27 cellular contexts compared by ENCODE assay signal in genomic region chr4:133347409-133347808, GRCh38.
"Had no signal": no experiment of that assay in that cellular context is flagged by ENCODE, and none has a peak within 500 bp of the region (broad histone marks: within the 10 kb centered on the region; RNA-seq: fewer than 3 reads in every experiment).

No MANE protein-coding gene starts in this region.

- H3K4me1 ChIP-seq: breast epithelium, colonic mucosa, Peyer's patch, SJCRH30 had no signal

- H3K36me3 ChIP-seq: breast epithelium, colonic mucosa, Peyer's patch, SJCRH30 had no signal

- H3K4me3 ChIP-seq: breast epithelium, colonic mucosa, Peyer's patch, SJCRH30 had no signal

- H3K9me2 ChIP-seq: SK-N-SH had no signal

- H3K27ac ChIP-seq: breast epithelium, colonic mucosa, Peyer's patch, RWPE1, SJCRH30, VCaP had no signal

- DNase-seq: activated CD4-positive, alpha-beta memory T cell treated with anti-CD3 and anti-CD28 coated beads, Interleukin-2, amount 10 ng/mL, durations not matched to agents 7 days and 5 days; activated CD4-positive, alpha-beta T cell treated with anti-CD3 and anti-CD28 coated beads, Interleukin-2, amount 50 U/mL, for 1 hour; activated CD4-positive, CD25-positive, alpha-beta regulatory T cell; activated gamma-delta T cell treated with Interleukin-2 at 50 U/mL for 16 hours; activated naive CD4-positive, alpha-beta T cell treated with anti-CD3 and anti-CD28 coated beads, Interleukin-2, amount 10 ng/mL, durations not matched to agents 7 days and 5 days; activated naive CD8-positive, alpha-beta T cell treated with anti-CD3 and anti-CD28 coated beads for 36 hours; activated T-cell treated with anti-CD3 and anti-CD28 coated beads for 4 hours; activated T-cell treated with anti-CD3 and anti-CD28 coated beads, Interleukin-2, amount 50 U/mL, for 72 hours; anterior cingulate cortex; caudate nucleus; colonic mucosa; MV-4-11; NCI-H1092 treated with DMSO at 0.1 percent for 48 hours; NCI-H1417 treated with DMSO at 0.1 percent for 48 hours; NCI-H1694; NCI-H2029; NCI-H446; NCI-H524 treated with DMSO at 0.1 percent for 48 hours; NCI-H748 treated with DMSO at 0.1 percent for 48 hours; Peyer's patch; Right ventricle myocardium superior; SK-N-SH; SW 1271 had no signal

- H3K4me2 ChIP-seq: SK-N-SH had no signal

- H3K9me3 ChIP-seq: breast epithelium, colonic mucosa, Peyer's patch, SJCRH30, SK-N-SH had no signal

- H3K27me3 ChIP-seq: breast epithelium, colonic mucosa, Peyer's patch, SJCRH30 had no signal

- H3K9ac ChIP-seq: SK-N-SH had no signal
